ENCODE assay signal across 4 cellular contexts in genomic region chr6:43346243-43346642, GRCh38. TPM values are rescaled to one million over a fixed set of nuclear protein-coding genes. Genes with fewer than 3 reads are reported as not detected.
"Had no signal": no experiment of that assay in that cellular context is flagged by ENCODE, and none has a peak within 500 bp of the region (broad histone marks: within the 10 kb centered on the region; RNA-seq: fewer than 3 reads in every experiment).

No MANE protein-coding gene starts in this region.

RNA-seq across cellular contexts. Expression of gene CRIP3, which starts 37.6 kb away (rescaled TPM):
- total RNA-seq: HT-29, HT1080, IMR-90 had no signal
- polyA plus RNA-seq: IMR-90 had no signal

RNA-seq across cellular contexts. Expression of gene SLC22A7, which starts 48.2 kb away (rescaled TPM):
- total RNA-seq: HT-29, HT1080, IMR-90 had no signal
- polyA plus RNA-seq: IgD-negative memory B cell, IMR-90 had no signal
